14 cellular contexts compared by ENCODE assay signal in the genomic region with DNA sequence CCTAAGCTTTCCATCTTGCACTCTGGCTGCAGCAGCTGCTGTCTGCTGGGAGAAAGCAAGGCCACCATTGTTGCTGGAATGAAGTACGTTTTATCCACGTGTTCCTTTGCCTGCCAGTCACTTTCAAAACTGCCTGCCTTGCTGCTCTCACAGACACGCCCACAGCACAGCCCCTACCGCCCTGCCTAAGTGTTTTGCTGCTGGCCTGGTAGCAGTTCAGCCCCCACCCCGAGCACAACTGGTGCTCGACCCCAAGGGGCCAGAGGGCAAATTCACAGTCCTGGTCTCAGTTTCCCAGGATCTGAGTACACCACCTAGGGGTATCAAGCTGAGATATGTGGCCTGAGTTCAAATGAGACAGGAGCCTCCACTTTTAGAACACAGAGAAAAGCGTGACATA.
"Had no signal": no experiment of that assay in that cellular context is flagged by ENCODE, and none has a peak within 500 bp of the region (broad histone marks: within the 10 kb centered on the region; RNA-seq: fewer than 3 reads in every experiment).

No MANE protein-coding gene starts in this region.

- H3K4me3 ChIP-seq: coronary artery, heart left ventricle, mucosa of descending colon, sigmoid colon, skin epidermis, tibial artery had no signal

- DNase-seq: central memory CD4-positive, alpha-beta T cell; effector CD4-positive, alpha-beta T cell; heart left ventricle; hippocampal formation; kidney glomerular epithelial cell; natural killer cell; sigmoid colon; stimulated activated CD4-positive, alpha-beta T cell treated with anti-CD3 and anti-CD28 coated beads, Interleukin-2, amount 100 ng/mL, for 24 hours; stimulated activated naive CD8-positive, alpha-beta T cell treated with anti-CD3 and anti-CD28 coated beads, Interleukin-15, Interleukin-2, amounts not matched to agents 100 U/mL and 50 U/mL, for 24 hours; tibial artery had no signal

- H3K36me3 ChIP-seq: heart left ventricle, neutrophil, sigmoid colon, tibial artery had no signal

- H3K27ac ChIP-seq: coronary artery, heart left ventricle, neutrophil, sigmoid colon, skin epidermis, tibial artery had no signal

- H3K9me3 ChIP-seq: neutrophil had no signal

- ATAC-seq: heart left ventricle; mucosa of descending colon; natural killer cell; stimulated activated naive CD8-positive, alpha-beta T cell treated with anti-CD3 and anti-CD28 coated beads, Interleukin-15, Interleukin-2, amounts not matched to agents 100 U/mL and 50 U/mL, for 24 hours had no signal

- H3K4me1 Mint-ChIP-seq: natural killer cell had no signal

- H3K27ac Mint-ChIP-seq: natural killer cell had no signal

- H3K4me1 ChIP-seq: heart left ventricle, sigmoid colon, tibial artery had no signal

- H3K27me3 ChIP-seq: heart left ventricle, neutrophil, sigmoid colon, tibial artery had no signal

- H3K4me3 Mint-ChIP-seq: natural killer cell had no signal
